Comparison of ENCODE assay signal across 13 cellular contexts in genomic region chr6:24323632-24324337, GRCh38. TPM values are rescaled to one million over a fixed set of nuclear protein-coding genes. Genes with fewer than 3 reads are reported as not detected.
DNase-seq lines count a peak whose midpoint lies in the region; TF ChIP-seq lines count a peak whose summit lies in the region.
"Had no signal": no experiment of that assay in that cellular context is flagged by ENCODE, and none has a peak within 500 bp of the region (broad histone marks: within the 10 kb centered on the region; RNA-seq: fewer than 3 reads in every experiment).

No MANE protein-coding gene starts in this region.

- H3K4me3 ChIP-seq in epithelial cell of proximal tubule (ENCODE audit: low read depth, low read length), result no peak overlapping the region
- H3K4me3 ChIP-seq: esophagus muscularis mucosa had no signal

- peaks cover 36% of the 10 kb centered on the region for H3K4me1 Mint-ChIP-seq in nephron progenitor cell

- in situ Hi-C loops in Caki2 (cut with HindIII; ENCODE audit: low pct_unique_long_range_greater_than_20kb, low sequenced_read_pairs), result no loop called here

- TF ChIP-seq CTCF in epithelial cell of proximal tubule (conservative IDR thresholded peaks at IDR 0.05; ENCODE audit: low read depth, low read length) (no peak), nephron progenitor cell (IDR thresholded peaks at IDR 0.05) (no peak)

- no peaks in the 10 kb centered on the region for H3K36me3 Mint-ChIP-seq in nephron progenitor cell (ENCODE audit: low read depth)

- H3K9me3 Mint-ChIP-seq in nephron progenitor cell, result peaks cover 11% of the 10 kb centered on the region

- H3K27ac Mint-ChIP-seq in nephron progenitor cell, result peak overlapping the region; percentile 13

- H3K27me3 Mint-ChIP-seq in nephron progenitor cell (ENCODE audit: low read depth, poor library complexity), result no peaks in the 10 kb centered on the region

- H3K4me3 Mint-ChIP-seq in nephron progenitor cell, result no peak overlapping the region

- DNase-seq in Caki2 (ENCODE audit: low read depth) (peak; percentile 94), NCI-H226 (peak; percentile 68), epithelial cell of proximal tubule (ENCODE audit: low read depth) (peak; percentile 97), nephron progenitor cell (no peak), SW 1271 (lab: John Stamatoyannopoulos, UW) (no peak), ecto neural progenitor cell (ENCODE audit: low spot score) (no peak), middle frontal gyrus (ENCODE audit: extremely low spot score, low spot score) (no peak), SKM-1 (lab: John Stamatoyannopoulos, UW; ENCODE audit: unreplicated experiment) (no peak)
- DNase-seq: activated CD4-positive, alpha-beta T cell treated with anti-CD3 and anti-CD28 coated beads for 1 hour; DMS 273 treated with DMSO at 0.1 percent for 48 hours; GOT3 had no signal

RNA-seq across cellular contexts. Expression of gene DCDC2, which starts 34.1 kb away (rescaled TPM):
- 4.7 and 5.4 TPM in 2 replicates for total RNA-seq in Caki2 (2014; rRNA removed; shearing (Covaris generic); ENCODE audit: low replicate concordance)
- 112 and 142 TPM in 2 replicates for total RNA-seq in epithelial cell of proximal tubule
- total RNA-seq: esophagus muscularis mucosa; T-helper 1 cell treated with Interleukin-12 subunit alpha and Interleukin-12 subunit beta and Interleukin-4 antibody, amounts not matched to agents 30 ng/mL and 1 ng/mL, for 36 hours had no signal

Comparison
In these comparisons a context has a peak if more than half of its experiments do, and no peak if none do; other contexts are left out.
1. DNase-seq: peak in Caki2 (single experiment), NCI-H226 (single experiment) and epithelial cell of proximal tubule (single experiment); none in nephron progenitor cell (single experiment), SW 1271 (0 of 2), ecto neural progenitor cell (single experiment), middle frontal gyrus (single experiment) and SKM-1 (single experiment).
2. RNA of gene DCDC2, which starts 34.1 kb away (total RNA-seq): 112 to 142 TPM in epithelial cell of proximal tubule; 4.7 to 5.4 TPM in Caki2; every median in the first group is over 10 times any median in the second.